Comparison of ENCODE assay signal across 8 cellular contexts in genomic region chr6:27728442-27728841, GRCh38.
"Had no signal": no experiment of that assay in that cellular context is flagged by ENCODE, and none has a peak within 500 bp of the region (broad histone marks: within the 10 kb centered on the region; RNA-seq: fewer than 3 reads in every experiment).

No MANE protein-coding gene starts in this region.

- H3K36me3 Mint-ChIP-seq: IgD-negative memory B cell had no signal

- FAIRE-seq: HepG2, HTR-8/SVneo had no signal

- H3K4me3 Mint-ChIP-seq: IgD-negative memory B cell had no signal

- H3K4me2 ChIP-seq: KMS-11 had no signal

- H3K4me1 Mint-ChIP-seq: IgD-negative memory B cell had no signal

- H3K9me3 Mint-ChIP-seq: IgD-negative memory B cell had no signal

- H3K9ac ChIP-seq: KMS-11 had no signal

- DNase-seq: IMR-90, KBM-7, KG1 had no signal

- H3K27ac ChIP-seq: HL-60, KMS-11 had no signal

- H3K27ac Mint-ChIP-seq: IgD-negative memory B cell had no signal

- ATAC-seq: HepG2 had no signal
